In the genomic region with DNA sequence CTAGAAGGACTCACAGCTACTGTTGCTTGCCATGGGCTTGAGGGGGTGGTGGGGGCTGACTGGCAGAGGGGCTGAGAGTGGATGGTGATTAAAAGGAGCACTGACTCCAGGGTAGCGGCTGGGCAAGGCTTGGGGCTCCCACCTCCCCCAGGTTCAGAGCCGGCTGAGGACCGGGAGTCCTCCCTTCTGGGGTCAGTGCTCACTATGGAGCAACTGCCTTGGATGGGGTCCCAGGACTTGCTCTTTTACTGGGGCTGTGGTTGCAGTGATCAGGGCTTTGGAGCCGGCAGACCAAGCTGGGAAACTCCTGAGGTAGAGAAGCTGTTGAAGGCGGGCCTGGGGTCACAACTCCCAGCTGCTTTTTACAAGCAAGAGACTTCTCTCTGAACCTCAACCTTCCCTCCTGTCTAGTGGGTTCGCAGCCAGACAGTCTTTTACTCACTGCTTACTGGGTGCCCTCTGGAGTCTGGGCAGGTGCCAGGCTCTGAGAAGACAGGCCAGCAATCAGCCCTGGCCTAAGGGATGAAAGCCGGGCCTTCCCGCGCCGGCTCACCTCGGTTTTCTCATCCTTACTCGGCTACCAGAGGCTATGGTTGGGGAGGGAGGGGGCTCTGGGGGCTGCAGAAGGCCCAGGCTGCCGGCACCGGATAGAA, we compare ENCODE assay signal across 1 cellular context.
TF ChIP-seq lines count a peak whose summit lies in the region.

No MANE protein-coding gene starts in this region.

TF ChIP-seq in A549, 52 proteins besides CTCF, POLR2A, EP300 and RAD21 (continued from another document):
- TF ChIP-seq SMC3 (IDR thresholded peaks at IDR 0.05) (no peak), GATA3 (IDR thresholded peaks at IDR 0.05; ENCODE audit: borderline replicate concordance) (no peak), USF2 (IDR thresholded peaks at IDR 0.05) (no peak), BHLHE40 (IDR thresholded peaks at IDR 0.05; ENCODE audit: low read depth, low read length) (no peak), PHF8 (IDR thresholded peaks at IDR 0.05; ENCODE audit: borderline replicate concordance, low read depth) (no peak)
